17 cellular contexts compared by ENCODE assay signal in the genomic region with DNA sequence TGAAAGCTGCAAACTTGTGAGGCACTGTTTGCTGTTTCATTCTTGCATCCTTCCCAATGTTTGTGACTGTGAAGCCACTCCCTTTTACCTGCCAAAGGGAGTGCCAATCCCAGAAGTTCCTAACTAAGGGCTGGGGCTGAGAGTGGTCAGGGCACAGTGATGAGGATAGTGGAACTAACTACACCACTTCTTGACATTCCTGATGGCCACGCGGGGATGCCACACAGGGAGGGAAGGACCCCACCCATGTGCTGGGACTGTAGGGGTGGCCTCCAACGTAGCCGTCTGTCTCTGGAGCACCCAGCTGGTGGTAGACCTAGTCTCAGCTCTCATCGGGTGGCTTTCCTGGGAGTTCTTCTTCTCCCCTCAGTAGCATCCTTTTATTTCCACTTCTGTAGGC.
DNase-seq lines count a peak whose midpoint lies in the region; ATAC-seq and TF ChIP-seq lines count a peak whose summit lies in the region.
"Had no signal": no experiment of that assay in that cellular context is flagged by ENCODE, and none has a peak within 500 bp of the region (broad histone marks: within the 10 kb centered on the region; RNA-seq: fewer than 3 reads in every experiment).

No MANE protein-coding gene starts in this region.

- H3K27me3 ChIP-seq in BLaER1 (no peaks in the 10 kb centered on the region), osteoblast (ENCODE audit: insufficient read depth, low read length) (no peaks in the 10 kb centered on the region), PC-3 (ENCODE audit: low read length) (no peaks in the 10 kb centered on the region)
- H3K27me3 ChIP-seq: BE2C had no signal

- H3K9me3 Mint-ChIP-seq in brain: no peaks in the 10 kb centered on the region
- H3K9me3 Mint-ChIP-seq: CD8-positive, alpha-beta T cell had no signal

- peak overlapping the region; percentile 72 for H3K4me2 ChIP-seq in BLaER1
- H3K4me2 ChIP-seq in osteoblast (ENCODE audit: insufficient read depth, low read length): peak overlapping the region; percentile 2
- no peak overlapping the region for H3K4me2 ChIP-seq in PC-3 (ENCODE audit: low read length)

- DNase-seq in left ventricle myocardium superior: no peak
- DNase-seq in osteoblast (ENCODE audit: insufficient read length, low spot score, missing footprints): no peak
- no peak for DNase-seq in ecto neural progenitor cell (ENCODE audit: low spot score)
- DNase-seq in PC-3: no peak
- DNase-seq in effector CD4-positive, alpha-beta T cell: no peak
- DNase-seq: BE2C; Calu3; CD8-positive, alpha-beta T cell; GF-D8; NCI-H1105; NCI-H1694; NCI-H510A; SHP77 treated with DMSO at 0.1 percent for 48 hours had no signal

- H3K9ac ChIP-seq in BLaER1 (peak overlapping the region; percentile 79; the same call in 1 of the 2 replicates), PC-3 (ENCODE audit: low read length) (no peak overlapping the region)

- POLR2A ChIA-PET in PC-3 (lab: Charles Lee; ENCODE audit: unreplicated experiment): no interaction called here

- H3K27me3 Mint-ChIP-seq in brain: no peaks in the 10 kb centered on the region

- no peaks in the 10 kb centered on the region for H3K36me3 ChIP-seq in BLaER1
- H3K36me3 ChIP-seq in osteoblast (ENCODE audit: insufficient read depth, low read length): no peaks in the 10 kb centered on the region
- H3K36me3 ChIP-seq in PC-3 (ENCODE audit: low read depth, low read length): no peaks in the 10 kb centered on the region
- H3K36me3 ChIP-seq: BE2C had no signal

- peak overlapping the region in 3 of 5 experiments; percentile 68 to 87 (median 77) for H3K27ac Mint-ChIP-seq in brain
- H3K27ac Mint-ChIP-seq: CD8-positive, alpha-beta T cell had no signal

- no peaks in the 10 kb centered on the region for H3K79me2 ChIP-seq in osteoblast (ENCODE audit: insufficient read depth, low read length)
- H3K79me2 ChIP-seq in PC-3 (ENCODE audit: low read length): no peaks in the 10 kb centered on the region

- peaks cover 5% of the 10 kb centered on the region for H3K36me3 Mint-ChIP-seq in brain
- H3K36me3 Mint-ChIP-seq: CD8-positive, alpha-beta T cell had no signal

- H2AFZ ChIP-seq in osteoblast (ENCODE audit: low read length) (no peak overlapping the region), PC-3 (ENCODE audit: low read length) (no peak overlapping the region)

- peaks cover 81% of the 10 kb centered on the region for H3K4me1 ChIP-seq in BLaER1
- no peaks in the 10 kb centered on the region for H3K4me1 ChIP-seq in osteoblast (ENCODE audit: insufficient read depth, low read length)
- H3K4me1 ChIP-seq in PC-3 (ENCODE audit: insufficient read depth, low read length): no peaks in the 10 kb centered on the region

- H3K9me3 ChIP-seq in BLaER1 (no peaks in the 10 kb centered on the region), osteoblast (ENCODE audit: low read depth, low read length) (no peaks in the 10 kb centered on the region), PC-3 (ENCODE audit: low read length) (no peaks in the 10 kb centered on the region)
- H3K9me3 ChIP-seq: BE2C had no signal

- H4K20me1 ChIP-seq in BLaER1 (no peaks in the 10 kb centered on the region), osteoblast (ENCODE audit: insufficient read depth, low read length) (no peaks in the 10 kb centered on the region), PC-3 (ENCODE audit: low read length) (no peaks in the 10 kb centered on the region)

- no peak overlapping the region for H3K4me3 Mint-ChIP-seq in brain
- H3K4me3 Mint-ChIP-seq: CD8-positive, alpha-beta T cell had no signal

- no peaks in the 10 kb centered on the region for H3K9me2 ChIP-seq in PC-3 (replicated peaks; ENCODE audit: low read length)

- peaks cover 73% of the 10 kb centered on the region for H3K4me1 Mint-ChIP-seq in brain

- no peak overlapping the region for H3K4me3 ChIP-seq in BLaER1
- H3K4me3 ChIP-seq in osteoblast (ENCODE audit: insufficient read depth, low read length): no peak overlapping the region
- H3K4me3 ChIP-seq in PC-3 (ENCODE audit: low read length): no peak overlapping the region
- H3K4me3 ChIP-seq: K562 had no signal

- no peaks in the 10 kb centered on the region for H3F3A ChIP-seq in PC-3 (ENCODE audit: low read length, unreplicated experiment)

- H3K27ac ChIP-seq in BLaER1: peak overlapping the region; percentile 94
- no peak overlapping the region for H3K27ac ChIP-seq in osteoblast (ENCODE audit: low read depth, low read length)
- no peak overlapping the region for H3K27ac ChIP-seq in PC-3 (ENCODE audit: low read length)

- BruUV-seq in PC-3 (replicated peaks; lab: Mats Ljungman, UMichigan): no TSS peak

- CTCF ChIA-PET in PC-3 (lab: Charles Lee): interaction anchor here (0.6 kb wide), 1 partner anchor 154 kb away, joined by 3 read pairs; no protein-coding TSS in a partner anchor

- ATAC-seq in left ventricle myocardium superior (peak; percentile 20), PC-3 (no peak), HG02938 (IDR thresholded peaks at IDR 0.05; ENCODE audit: unreplicated experiment) (no peak)
- ATAC-seq: CD8-positive, alpha-beta T cell; K562 had no signal

- no peak for TF ChIP-seq CTCF in brain (conservative IDR thresholded peaks at IDR 0.05)
- TF ChIP-seq CTCF in osteoblast (IDR thresholded peaks at IDR 0.05; ENCODE audit: extremely low read depth, low read depth, low read length): no peak
- no peak for TF ChIP-seq CTCF in PC-3 (conservative IDR thresholded peaks at IDR 0.05; ENCODE audit: low read depth, low read length)

- intact Hi-C loops in left ventricle myocardium superior (cut with micrococcal nuclease): no loop called here
- intact Hi-C loops in PC-3 (cut with micrococcal nuclease): no loop called here
